Comparison of ENCODE assay signal across 13 cellular contexts in the genomic region with DNA sequence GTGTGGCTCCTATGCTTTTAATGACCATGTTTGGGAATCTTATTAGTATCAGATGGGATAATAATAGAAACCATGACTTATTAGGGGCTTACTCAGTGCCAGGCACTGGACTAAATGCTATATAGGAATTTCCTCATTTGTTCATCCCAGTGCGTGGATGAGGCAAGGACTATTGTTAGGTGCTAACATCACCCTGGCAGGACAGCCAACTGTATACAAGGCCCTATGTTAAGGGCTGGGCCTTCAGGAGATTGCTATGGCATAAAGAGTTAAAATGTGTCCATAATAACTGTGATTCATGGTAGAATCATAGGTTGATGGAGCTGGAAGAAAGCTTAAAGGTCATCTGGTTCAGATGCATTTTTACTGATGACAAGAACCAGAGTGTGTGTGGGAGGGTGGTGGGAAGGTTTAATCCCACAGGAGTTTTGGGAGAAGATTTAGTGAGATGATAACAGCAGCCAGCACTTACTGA. TPM values are rescaled to one million over a fixed set of nuclear protein-coding genes. Genes with fewer than 3 reads are reported as not detected.
DNase-seq lines count a peak whose midpoint lies in the region; ATAC-seq and TF ChIP-seq lines count a peak whose summit lies in the region.
"Had no signal": no experiment of that assay in that cellular context is flagged by ENCODE, and none has a peak within 500 bp of the region (broad histone marks: within the 10 kb centered on the region; RNA-seq: fewer than 3 reads in every experiment).

No MANE protein-coding gene starts in this region.

- H3K4me1 Mint-ChIP-seq in IgD-negative memory B cell (peaks cover 7 to 12% (median 11%) of the 10 kb centered on the region in 3 donors), type B pancreatic cell (ENCODE audit: unreplicated experiment) (peaks cover 31% of the 10 kb centered on the region)
- peaks cover 9% of the 10 kb centered on the region for H3K4me1 Mint-ChIP-seq in activated CD8-positive, alpha-beta T cell treated with anti-CD3 and anti-CD28 coated beads, Interleukin-2, amount 10 ng/mL, durations not matched to agents 7 days and 5 days (ENCODE audit: low read depth)
- peaks cover 12 to 13% of the 10 kb centered on the region in 2 donors for H3K4me1 Mint-ChIP-seq in natural killer cell treated with Interleukin-12 subunit alpha and Interleukin-12 subunit beta and Interleukin-15 and Interleukin-18, amount 100 ng/mL, for 72 hours (ENCODE audit: low read depth in 2 of 2)

- H3K4me3 Mint-ChIP-seq in IgD-negative memory B cell (peak overlapping the region in 1 of 4 donors; percentile 16), type B pancreatic cell (no peak overlapping the region)
- H3K4me3 Mint-ChIP-seq in activated CD8-positive, alpha-beta T cell treated with anti-CD3 and anti-CD28 coated beads, Interleukin-2, amount 10 ng/mL, durations not matched to agents 7 days and 5 days = no peak overlapping the region
- H3K4me3 Mint-ChIP-seq in natural killer cell treated with Interleukin-12 subunit alpha and Interleukin-12 subunit beta and Interleukin-15 and Interleukin-18, amount 100 ng/mL, for 72 hours = no peak overlapping the region

- TF ChIP-seq CTCF in choroid plexus epithelial cell (conservative IDR thresholded peaks at IDR 0.05; ENCODE audit: low read depth, low read length) = no peak
- no peak for TF ChIP-seq CTCF in type B pancreatic cell (conservative IDR thresholded peaks at IDR 0.05)
- TF ChIP-seq CTCF in omental fat pad (IDR thresholded peaks at IDR 0.05) = no peak

- H3K9me3 Mint-ChIP-seq in IgD-negative memory B cell (no peaks in the 10 kb centered on the region), type B pancreatic cell (no peaks in the 10 kb centered on the region)
- no peaks in the 10 kb centered on the region for H3K9me3 Mint-ChIP-seq in activated CD8-positive, alpha-beta T cell treated with anti-CD3 and anti-CD28 coated beads, Interleukin-2, amount 10 ng/mL, durations not matched to agents 7 days and 5 days (ENCODE audit: insufficient read depth)
- no peaks in the 10 kb centered on the region for H3K9me3 Mint-ChIP-seq in natural killer cell treated with Interleukin-12 subunit alpha and Interleukin-12 subunit beta and Interleukin-15 and Interleukin-18, amount 100 ng/mL, for 72 hours

- H3K27me3 Mint-ChIP-seq in IgD-negative memory B cell (peaks cover 1% of the 10 kb centered on the region), type B pancreatic cell (no peaks in the 10 kb centered on the region)
- H3K27me3 Mint-ChIP-seq in activated CD8-positive, alpha-beta T cell treated with anti-CD3 and anti-CD28 coated beads, Interleukin-2, amount 10 ng/mL, durations not matched to agents 7 days and 5 days (ENCODE audit: low read depth) = peaks cover 2% of the 10 kb centered on the region
- H3K27me3 Mint-ChIP-seq in natural killer cell treated with Interleukin-12 subunit alpha and Interleukin-12 subunit beta and Interleukin-15 and Interleukin-18, amount 100 ng/mL, for 72 hours = peaks cover 0 to 13% of the 10 kb centered on the region in 2 donors

- CTCF ChIA-PET in activated CD8-positive, alpha-beta T cell treated with anti-CD3 and anti-CD28 coated beads, Interleukin-2, amount 10 ng/mL, durations not matched to agents 7 days and 5 days (lab: Charles Lee) = interaction anchor here (2.1 kb wide), 1 partner anchor 34 kb away, joined by 6 read pairs; no protein-coding TSS in a partner anchor

- H3K27ac ChIP-seq in layer of hippocampus (ENCODE audit: low read depth, low read length) = peak overlapping the region; percentile 74

- peak overlapping the region in 2 of 3 donors; percentile 16 to 83 for H3K27ac Mint-ChIP-seq in IgD-negative memory B cell
- peak overlapping the region; percentile 99 for H3K27ac Mint-ChIP-seq in type B pancreatic cell
- H3K27ac Mint-ChIP-seq in activated CD8-positive, alpha-beta T cell treated with anti-CD3 and anti-CD28 coated beads, Interleukin-2, amount 10 ng/mL, durations not matched to agents 7 days and 5 days = no peak overlapping the region
- no peak overlapping the region for H3K27ac Mint-ChIP-seq in natural killer cell treated with Interleukin-12 subunit alpha and Interleukin-12 subunit beta and Interleukin-15 and Interleukin-18, amount 100 ng/mL, for 72 hours

- no peaks in the 10 kb centered on the region for H3K27me3 ChIP-seq in layer of hippocampus (ENCODE audit: control insufficient read depth, insufficient read depth, low read length)

- POLR2A ChIA-PET in activated CD8-positive, alpha-beta T cell treated with anti-CD3 and anti-CD28 coated beads, Interleukin-2, amount 10 ng/mL, durations not matched to agents 7 days and 5 days (lab: Charles Lee) = no interaction called here

- H3K36me3 Mint-ChIP-seq in IgD-negative memory B cell (peaks cover 4% of the 10 kb centered on the region), type B pancreatic cell (no peaks in the 10 kb centered on the region)
- no peaks in the 10 kb centered on the region for H3K36me3 Mint-ChIP-seq in activated CD8-positive, alpha-beta T cell treated with anti-CD3 and anti-CD28 coated beads, Interleukin-2, amount 10 ng/mL, durations not matched to agents 7 days and 5 days (ENCODE audit: low read depth)
- no peaks in the 10 kb centered on the region for H3K36me3 Mint-ChIP-seq in natural killer cell treated with Interleukin-12 subunit alpha and Interleukin-12 subunit beta and Interleukin-15 and Interleukin-18, amount 100 ng/mL, for 72 hours

- DNase-seq in choroid plexus epithelial cell (ENCODE audit: low read depth) (peak; percentile 46), type B pancreatic cell (ENCODE audit: extremely low spot score, unreplicated experiment) (no peak), omental fat pad (ENCODE audit: low spot score) (no peak)
- no peak for DNase-seq in activated CD8-positive, alpha-beta T cell treated with anti-CD3 and anti-CD28 coated beads, Interleukin-2, amount 10 ng/mL, durations not matched to agents 7 days and 5 days
- no peak for DNase-seq in natural killer cell treated with Interleukin-12 subunit alpha and Interleukin-12 subunit beta and Interleukin-15 and Interleukin-18, amount 100 ng/mL, for 72 hours (ENCODE audit: low spot score)
- DNase-seq: activated naive CD4-positive, alpha-beta T cell treated with anti-CD3 and anti-CD28 coated beads, Interleukin-2, amount 50 U/mL, for 16 hours; NCI-H2081; RPMI8226; stimulated activated naive CD4-positive, alpha-beta T cell treated with Interleukin-2 at 50 U/mL for 16 hours had no signal

- no peak for ATAC-seq in activated CD8-positive, alpha-beta T cell treated with anti-CD3 and anti-CD28 coated beads, Interleukin-2, amount 10 ng/mL, durations not matched to agents 7 days and 5 days
- ATAC-seq in natural killer cell treated with Interleukin-12 subunit alpha and Interleukin-12 subunit beta and Interleukin-15 and Interleukin-18, amount 100 ng/mL, for 72 hours = no peak
- no peak for ATAC-seq in omental fat pad (ENCODE audit: low FRiP score)
- no peak for ATAC-seq in HG02884 (IDR thresholded peaks at IDR 0.05; ENCODE audit: unreplicated experiment)
- ATAC-seq: activated CD4-positive, CD25-positive, alpha-beta regulatory T cell treated with anti-CD3 and anti-CD28 coated beads, Interleukin-2, amount 50 U/mL, for 24 hours had no signal

- no peak overlapping the region for H3K4me3 ChIP-seq in choroid plexus epithelial cell (ENCODE audit: low read depth, low read length)

RNA-seq across cellular contexts. Expression of a gene that starts 4.7 kb away (rescaled TPM):
- 21.5 TPM for polyA plus RNA-seq in IgD-negative memory B cell
- total RNA-seq in type B pancreatic cell (ENCODE audit: low replicate concordance) (54.2 and 63.1 TPM in 2 replicates), omental fat pad (10 to 100 TPM; 32.9 to 48.5 (median 40.9) TPM)
- 10 to 100 TPM; 45.1 to 50.7 TPM for total RNA-seq in activated CD8-positive, alpha-beta T cell treated with anti-CD3 and anti-CD28 coated beads, Interleukin-2, amount 10 ng/mL, durations not matched to agents 7 days and 5 days
- 10 to 100 TPM; 47.9 to 49.7 TPM for total RNA-seq in natural killer cell treated with Interleukin-12 subunit alpha and Interleukin-12 subunit beta and Interleukin-15 and Interleukin-18, amount 100 ng/mL, for 72 hours

RNA-seq across cellular contexts. Expression of a gene that starts 43.3 kb away (rescaled TPM):
- polyA plus RNA-seq in IgD-negative memory B cell = 3.8 TPM
- total RNA-seq in type B pancreatic cell (ENCODE audit: low replicate concordance) (29.5 and 43.0 TPM in 2 replicates), omental fat pad (10 to 100 TPM; 15.6 to 40.1 (median 21.3) TPM)
- 10 to 100 TPM; 64.5 to 69.7 TPM for total RNA-seq in activated CD8-positive, alpha-beta T cell treated with anti-CD3 and anti-CD28 coated beads, Interleukin-2, amount 10 ng/mL, durations not matched to agents 7 days and 5 days
- total RNA-seq in natural killer cell treated with Interleukin-12 subunit alpha and Interleukin-12 subunit beta and Interleukin-15 and Interleukin-18, amount 100 ng/mL, for 72 hours = 100 to 1,000 TPM in 1 of 2 donors, 10 to 100 TPM in 1; 41.5 to 129 TPM

Comparison
In these comparisons a context has a peak if more than half of its experiments do, and no peak if none do; other contexts are left out.
1. H3K27ac Mint-ChIP-seq: peak in IgD-negative memory B cell (2 of 3) and type B pancreatic cell (single experiment); none in activated CD8-positive, alpha-beta T cell treated with anti-CD3 and anti-CD28 coated beads, Interleukin-2, amount 10 ng/mL, durations not matched to agents 7 days and 5 days (single experiment) and natural killer cell treated with Interleukin-12 subunit alpha and Interleukin-12 subunit beta and Interleukin-15 and Interleukin-18, amount 100 ng/mL, for 72 hours (0 of 2).